Comparison of ENCODE assay signal across 20 cellular contexts in genomic region chr14:57302883-57303282, GRCh38.
"Had no signal": no experiment of that assay in that cellular context is flagged by ENCODE, and none has a peak within 500 bp of the region (broad histone marks: within the 10 kb centered on the region; RNA-seq: fewer than 3 reads in every experiment).

No MANE protein-coding gene starts in this region.

- H3K27me3 ChIP-seq: brain microvascular endothelial cell, esophagus muscularis mucosa, testis had no signal

- FAIRE-seq: kidney had no signal

- H3K27ac ChIP-seq: brain microvascular endothelial cell, esophagus muscularis mucosa, foreskin keratinocyte, left lung, spleen, testis had no signal

- H3K9me3 ChIP-seq: esophagus muscularis mucosa, left lung, spleen, testis had no signal

- H3K4me3 ChIP-seq: esophagus muscularis mucosa, left lung, spleen, testis had no signal

- H3K4me1 ChIP-seq: foreskin keratinocyte, left lung, spleen, testis had no signal

- ATAC-seq: activated CD4-positive, alpha-beta T cell treated with anti-CD3 and anti-CD28 coated beads for 36 hours; foreskin keratinocyte; left lung; stimulated activated memory B cell treated with anti-CD40 and anti-IgM and Interleukin-4, amounts not matched to agents 10 μg/mL and 1 μg/mL and 100 μg/mL, for 72 hours had no signal

- DNase-seq: activated CD4-positive, alpha-beta memory T cell treated with anti-CD3 and anti-CD28 coated beads for 36 hours; activated CD4-positive, alpha-beta T cell treated with anti-CD3 and anti-CD28 coated beads for 36 hours; activated naive CD4-positive, alpha-beta T cell treated with Interleukin-2 at 50 U/mL for 16 hours; anterior cingulate cortex; brain microvascular endothelial cell; cerebellar nuclear complex; effector CD8-positive, alpha-beta T cell; foreskin keratinocyte; glutamatergic neuron; kidney; left lung; midbrain; occipital lobe; posterior cingulate gyrus; retina; spleen; stimulated activated CD4-positive, alpha-beta T cell treated with anti-CD3 and anti-CD28 coated beads, Interleukin-4, amount 100 ng/mL, for 4 hours; testis had no signal

- H3K36me3 ChIP-seq: brain microvascular endothelial cell, esophagus muscularis mucosa, left lung, spleen had no signal
